Comparison of ENCODE assay signal across 23 cellular contexts in the genomic region with DNA sequence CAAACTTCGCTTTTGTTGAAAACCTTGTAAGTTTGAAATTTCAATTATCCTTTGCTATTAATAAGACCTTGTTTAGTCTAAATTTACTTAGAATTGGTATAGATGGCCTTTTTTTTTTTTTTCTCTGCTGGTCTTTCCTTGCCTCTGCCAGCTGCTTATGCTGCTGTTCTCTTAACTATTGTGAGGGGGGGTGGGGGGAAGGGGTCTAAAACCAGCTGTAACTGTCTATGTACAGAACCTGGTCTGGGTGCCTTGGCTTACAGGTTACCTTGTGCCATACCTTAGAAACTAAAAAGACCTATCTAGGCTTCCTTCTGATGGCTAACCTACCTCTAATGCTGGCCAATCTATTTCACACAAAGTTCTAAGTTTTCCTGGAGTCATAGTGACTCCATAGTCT. TPM values are rescaled to one million over a fixed set of nuclear protein-coding genes. Genes with fewer than 3 reads are reported as not detected.
"Had no signal": no experiment of that assay in that cellular context is flagged by ENCODE, and none has a peak within 500 bp of the region (broad histone marks: within the 10 kb centered on the region; RNA-seq: fewer than 3 reads in every experiment).

No MANE protein-coding gene starts in this region.

- H3K36me3 Mint-ChIP-seq: activated naive CD8-positive, alpha-beta T cell treated with anti-CD3 and anti-CD28 coated beads, Interleukin-2, amount 10 ng/mL, durations not matched to agents 7 days and 5 days had no signal

- H3K27me3 ChIP-seq: adrenal gland, breast epithelium, SJSA1 had no signal

- H3K4me3 ChIP-seq: adrenal gland, breast epithelium, SJSA1 had no signal

- H3K4me1 ChIP-seq: adrenal gland, breast epithelium, SJSA1 had no signal

- H3K9me3 Mint-ChIP-seq: activated CD8-positive, alpha-beta T cell treated with anti-CD3 and anti-CD28 coated beads for 36 hours; activated naive CD8-positive, alpha-beta T cell treated with anti-CD3 and anti-CD28 coated beads, Interleukin-2, amount 10 ng/mL, durations not matched to agents 7 days and 5 days had no signal

- H3K36me3 ChIP-seq: adrenal gland, breast epithelium, SJSA1 had no signal

- H3K4me3 Mint-ChIP-seq: activated CD4-positive, alpha-beta T cell treated with anti-CD3 and anti-CD28 coated beads for 36 hours; activated CD8-positive, alpha-beta T cell treated with anti-CD3 and anti-CD28 coated beads for 36 hours; activated naive CD8-positive, alpha-beta T cell treated with anti-CD3 and anti-CD28 coated beads, Interleukin-2, amount 10 ng/mL, durations not matched to agents 7 days and 5 days had no signal

- ATAC-seq: activated CD4-positive, alpha-beta T cell treated with anti-CD3 and anti-CD28 coated beads for 36 hours; activated CD8-positive, alpha-beta T cell treated with anti-CD3 and anti-CD28 coated beads for 36 hours; PC-3; SK-N-SH treated with all-trans-retinoic acid at 6 μM for 48 hours had no signal

- H3K9me3 ChIP-seq: adrenal gland, breast epithelium, SJSA1 had no signal

- H3K27ac Mint-ChIP-seq: activated CD4-positive, alpha-beta T cell treated with anti-CD3 and anti-CD28 coated beads for 36 hours; activated CD8-positive, alpha-beta T cell treated with anti-CD3 and anti-CD28 coated beads for 36 hours; activated naive CD8-positive, alpha-beta T cell treated with anti-CD3 and anti-CD28 coated beads, Interleukin-2, amount 10 ng/mL, durations not matched to agents 7 days and 5 days had no signal

- H3K27ac ChIP-seq: adrenal gland, breast epithelium, SJSA1, VCaP had no signal

- DNase-seq: activated CD4-positive, alpha-beta T cell treated with anti-CD3 and anti-CD28 coated beads for 36 hours; activated CD8-positive, alpha-beta memory T cell treated with anti-CD3 and anti-CD28 coated beads, Interleukin-2, amount 50 U/mL, for 4 hours; activated CD8-positive, alpha-beta T cell treated with anti-CD3 and anti-CD28 coated beads for 36 hours; activated naive CD4-positive, alpha-beta T cell treated with anti-CD3 and anti-CD28 coated beads, Interleukin-2, amount 50 U/mL, for 16 hours; activated naive CD8-positive, alpha-beta T cell treated with anti-CD3 and anti-CD28 coated beads, Interleukin-2, amount 10 ng/mL, durations not matched to agents 7 days and 5 days; adrenal gland; anterior cingulate cortex; caudate nucleus; Karpas-422; NCI-H1105 treated with DMSO at 0.1 percent for 48 hours; NCI-H1436 treated with DMSO at 0.1 percent for 48 hours; NCI-H187; NCI-H2081; NCI-H510A treated with DMSO at 0.1 percent for 48 hours; NCI-H69; PC-3; SHP77; T-helper 2 cell had no signal

- H3K4me1 Mint-ChIP-seq: activated CD4-positive, alpha-beta T cell treated with anti-CD3 and anti-CD28 coated beads for 36 hours; activated naive CD8-positive, alpha-beta T cell treated with anti-CD3 and anti-CD28 coated beads, Interleukin-2, amount 10 ng/mL, durations not matched to agents 7 days and 5 days had no signal

- H3K27me3 Mint-ChIP-seq: activated CD4-positive, alpha-beta T cell treated with anti-CD3 and anti-CD28 coated beads for 36 hours; activated CD8-positive, alpha-beta T cell treated with anti-CD3 and anti-CD28 coated beads for 36 hours; activated naive CD8-positive, alpha-beta T cell treated with anti-CD3 and anti-CD28 coated beads, Interleukin-2, amount 10 ng/mL, durations not matched to agents 7 days and 5 days had no signal

RNA-seq across cellular contexts. Expression of a gene that starts 1.0 kb away (rescaled TPM):
- total RNA-seq: activated CD4-positive, alpha-beta T cell treated with anti-CD3 and anti-CD28 coated beads for 36 hours; activated CD8-positive, alpha-beta T cell treated with anti-CD3 and anti-CD28 coated beads for 36 hours; activated naive CD8-positive, alpha-beta T cell treated with anti-CD3 and anti-CD28 coated beads, Interleukin-2, amount 10 ng/mL, durations not matched to agents 7 days and 5 days; cerebellum; PC-3 had no signal
